ENCODE assay signal across 19 cellular contexts in the genomic region with DNA sequence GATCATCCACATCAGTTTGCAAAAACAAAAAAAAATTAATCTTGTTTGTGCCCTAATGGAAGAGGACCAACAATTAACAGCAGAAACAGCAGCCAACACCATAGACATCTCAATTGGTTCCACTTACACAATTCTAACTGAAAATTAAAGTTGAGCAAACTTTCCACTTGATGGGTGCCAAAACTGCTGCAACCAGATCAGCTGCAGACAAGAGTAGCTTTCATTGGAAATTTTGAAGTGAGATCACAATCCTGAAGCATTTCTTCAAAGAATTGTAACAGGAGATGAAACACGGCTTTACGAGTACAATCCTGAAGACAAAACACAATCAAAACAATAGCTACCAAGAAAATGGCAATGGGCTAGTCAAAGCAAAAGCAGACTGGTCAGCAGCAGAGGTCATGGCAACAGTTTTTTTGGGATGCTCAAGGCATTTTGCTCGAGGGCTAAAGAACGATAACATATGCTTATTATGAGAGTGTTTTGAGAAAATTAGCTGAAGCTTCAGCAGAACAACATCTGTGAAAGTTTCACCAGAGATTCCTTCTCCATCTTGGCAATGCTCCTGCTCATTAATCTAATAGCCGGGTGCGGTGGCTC. TPM values are rescaled to one million over a fixed set of nuclear protein-coding genes. Genes with fewer than 3 reads are reported as not detected.
DNase-seq lines count a peak whose midpoint lies in the region; TF ChIP-seq lines count a peak whose summit lies in the region.
"Had no signal": no experiment of that assay in that cellular context is flagged by ENCODE, and none has a peak within 500 bp of the region (broad histone marks: within the 10 kb centered on the region; RNA-seq: fewer than 3 reads in every experiment).

No MANE protein-coding gene starts in this region.

- H3K27me3 Mint-ChIP-seq in nephron progenitor cell (ENCODE audit: low read depth, poor library complexity) = peaks cover 13% of the 10 kb centered on the region

- no peak overlapping the region for H3K4me3 ChIP-seq in A673 (ENCODE audit: low read depth, low read length, poor library complexity, severe bottlenecking)
- H3K4me3 ChIP-seq in SK-N-MC = no peak overlapping the region
- H3K4me3 ChIP-seq in fibroblast of villous mesenchyme (ENCODE audit: low read depth, low read length) = no peak overlapping the region
- no peak overlapping the region for H3K4me3 ChIP-seq in suprapubic skin
- H3K4me3 ChIP-seq: PC-9 had no signal

- H3K36me3 Mint-ChIP-seq in nephron progenitor cell (ENCODE audit: low read depth) = no peaks in the 10 kb centered on the region

- H3K27me3 ChIP-seq in A673 (replicated peaks; ENCODE audit: insufficient read depth, low read depth, low read length, poor library complexity) = no peaks in the 10 kb centered on the region
- no peaks in the 10 kb centered on the region for H3K27me3 ChIP-seq in suprapubic skin

- H3K9ac ChIP-seq in SK-N-MC (ENCODE audit: insufficient read length) = no peak overlapping the region

- TF ChIP-seq POLR2A in suprapubic skin (IDR thresholded peaks at IDR 0.05) = no peak

- no peak overlapping the region for H3K27ac Mint-ChIP-seq in nephron progenitor cell
- H3K27ac Mint-ChIP-seq: B cell; CD4-positive, alpha-beta memory T cell had no signal

- no peak for TF ChIP-seq EP300 in suprapubic skin (IDR thresholded peaks at IDR 0.05)

- peaks cover 10% of the 10 kb centered on the region for H3K4me1 ChIP-seq in A673 (ENCODE audit: insufficient read depth, low read length, poor library complexity, severe bottlenecking)
- peaks cover 13% of the 10 kb centered on the region for H3K4me1 ChIP-seq in suprapubic skin

- H3K36me3 ChIP-seq in A673 (ENCODE audit: insufficient read depth, low read length, poor library complexity, severe bottlenecking) (no peaks in the 10 kb centered on the region), SK-N-MC (ENCODE audit: insufficient read depth, low read length) (no peaks in the 10 kb centered on the region), suprapubic skin (no peaks in the 10 kb centered on the region)

- H3K9me3 ChIP-seq in A673 (ENCODE audit: low read depth, low read length, poor library complexity, severe bottlenecking) (no peaks in the 10 kb centered on the region), SK-N-MC (ENCODE audit: low read depth, low read length) (no peaks in the 10 kb centered on the region), suprapubic skin (no peaks in the 10 kb centered on the region)

- 59% methylated on average over 6 of the region's 6 CpGs for WGBS in suprapubic skin

- CTCF ChIA-PET in A673 (lab: Charles Lee) = no interaction called here

- no peaks in the 10 kb centered on the region for H3K9me3 Mint-ChIP-seq in nephron progenitor cell
- H3K9me3 Mint-ChIP-seq: CD4-positive, alpha-beta memory T cell had no signal

- POLR2A ChIA-PET in A673 (lab: Charles Lee; ENCODE audit: low non-redundant PET) = no interaction called here

- peak; percentile 44 for DNase-seq in A673 (ENCODE audit: low spot score)
- peak; percentile 53 for DNase-seq in GF-D8 (lab: John Stamatoyannopoulos, UW)
- no peak for DNase-seq in SK-N-MC (ENCODE audit: low read depth, low spot score)
- DNase-seq in fibroblast of villous mesenchyme (ENCODE audit: low read depth) = peak; percentile 76
- no peak for DNase-seq in nephron progenitor cell
- no peak for DNase-seq in suprapubic skin (ENCODE audit: low spot score in 2 of 2)
- no peak for DNase-seq in activated T-cell treated with anti-CD3 and anti-CD28 coated beads for 4 hours
- DNase-seq: CD4-positive, alpha-beta memory T cell; DMS53; EL; GOT3; NCI-H1417 treated with DMSO at 0.1 percent for 48 hours; NCI-H187 treated with DMSO at 0.1 percent for 48 hours; NCI-H2227 treated with DMSO at 0.1 percent for 48 hours; NCI-H524; PC-9; SIG-M5 had no signal

- intact Hi-C loops in A673 (cut with micrococcal nuclease; ENCODE audit: unreplicated experiment) = no loop called here

- TF ChIP-seq CTCF in A673 (conservative IDR thresholded peaks at IDR 0.05; ENCODE audit: low read depth, low read length) = no peak
- TF ChIP-seq CTCF in fibroblast of villous mesenchyme (IDR thresholded peaks at IDR 0.05; ENCODE audit: insufficient read depth, low read depth, low read length) = no peak
- TF ChIP-seq CTCF in nephron progenitor cell (IDR thresholded peaks at IDR 0.05) = no peak
- TF ChIP-seq CTCF in suprapubic skin (IDR thresholded peaks at IDR 0.05) = no peak

- peaks cover 17% of the 10 kb centered on the region for H3K4me1 Mint-ChIP-seq in nephron progenitor cell

- no TSS peak for BruUV-seq in A673 (replicated peaks; lab: Mats Ljungman, UMichigan)

- H3K4me3 Mint-ChIP-seq in nephron progenitor cell = no peak overlapping the region
- H3K4me3 Mint-ChIP-seq: B cell; CD4-positive, alpha-beta memory T cell had no signal

- H3K27ac ChIP-seq in A673 (ENCODE audit: low read depth, low read length, poor library complexity, severe bottlenecking) (no peak overlapping the region), SK-N-MC (peak overlapping the region; percentile 85), suprapubic skin (no peak overlapping the region)
- H3K27ac ChIP-seq: PC-9, RWPE1 had no signal

RNA-seq across cellular contexts. Expression of a gene that starts 4.1 kb away (rescaled TPM):
- total RNA-seq in A673 (2021) (33.2 and 33.3 TPM in 2 replicates), fibroblast of villous mesenchyme (20.6 and 32.0 TPM in 2 replicates), suprapubic skin (10 to 100 TPM; 19.4 to 47.6 (median 22.2) TPM)

RNA-seq across cellular contexts. Expression of a gene that starts 16.9 kb away (rescaled TPM):
- total RNA-seq in A673 (2021) = 256 and 271 TPM in 2 replicates
- total RNA-seq in fibroblast of villous mesenchyme = 116 and 121 TPM in 2 replicates
- 10 to 100 TPM; 55.5 to 94.1 (median 64.1) TPM for total RNA-seq in suprapubic skin

Comparison
In these comparisons a context has a peak if more than half of its experiments do, and no peak if none do; other contexts are left out.
1. DNase-seq: peak in A673 (single experiment), GF-D8 (single experiment) and fibroblast of villous mesenchyme (single experiment); none in SK-N-MC (single experiment), nephron progenitor cell (single experiment), suprapubic skin (0 of 2) and activated T-cell treated with anti-CD3 and anti-CD28 coated beads for 4 hours (single experiment).